In genomic region chr7:9391221-9391620, GRCh38 we compare ENCODE assay signal across 23 cellular contexts.
"Had no signal": no experiment of that assay in that cellular context is flagged by ENCODE, and none has a peak within 500 bp of the region (broad histone marks: within the 10 kb centered on the region; RNA-seq: fewer than 3 reads in every experiment).

No MANE protein-coding gene starts in this region.

- H3K4me3 Mint-ChIP-seq: activated CD8-positive, alpha-beta T cell treated with anti-CD3 and anti-CD28 coated beads for 36 hours; activated naive CD4-positive, alpha-beta T cell treated with anti-CD3 and anti-CD28 coated beads, Interleukin-2, amount 50 U/mL, for 24 hours; T-helper 1 cell treated with Interleukin-12 subunit alpha and Interleukin-12 subunit beta and Interleukin-4 antibody, amounts not matched to agents 30 μg/mL and 1 μg/mL, for 36 hours had no signal

- H3K36me3 Mint-ChIP-seq: activated naive CD4-positive, alpha-beta T cell treated with anti-CD3 and anti-CD28 coated beads, Interleukin-2, amount 50 U/mL, for 24 hours had no signal

- H3K27me3 Mint-ChIP-seq: activated CD8-positive, alpha-beta T cell treated with anti-CD3 and anti-CD28 coated beads for 36 hours; activated naive CD4-positive, alpha-beta T cell treated with anti-CD3 and anti-CD28 coated beads, Interleukin-2, amount 50 U/mL, for 24 hours had no signal

- H3K4me1 ChIP-seq: ascending aorta, breast epithelium had no signal

- ATAC-seq: activated CD4-positive, CD25-positive, alpha-beta regulatory T cell treated with anti-CD3 and anti-CD28 coated beads, Interleukin-2, amount 50 U/mL, for 24 hours; activated CD8-positive, alpha-beta T cell treated with anti-CD3 and anti-CD28 coated beads for 36 hours had no signal

- H3K4me1 Mint-ChIP-seq: activated naive CD4-positive, alpha-beta T cell treated with anti-CD3 and anti-CD28 coated beads, Interleukin-2, amount 50 U/mL, for 24 hours had no signal

- FAIRE-seq: RCC 7860 had no signal

- H3K27ac ChIP-seq: ascending aorta, breast epithelium had no signal

- H3K4me3 ChIP-seq: ascending aorta, breast epithelium had no signal

- H3K27ac Mint-ChIP-seq: activated CD8-positive, alpha-beta T cell treated with anti-CD3 and anti-CD28 coated beads for 36 hours; activated naive CD4-positive, alpha-beta T cell treated with anti-CD3 and anti-CD28 coated beads, Interleukin-2, amount 50 U/mL, for 24 hours; T-helper 1 cell treated with Interleukin-12 subunit alpha and Interleukin-12 subunit beta and Interleukin-4 antibody, amounts not matched to agents 30 μg/mL and 1 μg/mL, for 36 hours had no signal

- DNase-seq: activated CD4-positive, alpha-beta T cell treated with anti-CD3 and anti-CD28 coated beads for 4 hours; activated CD8-positive, alpha-beta memory T cell treated with anti-CD3 and anti-CD28 coated beads, Interleukin-2, amount 50 U/mL, for 4 hours; activated CD8-positive, alpha-beta T cell treated with anti-CD3 and anti-CD28 coated beads for 36 hours; activated T-cell treated with anti-CD3 and anti-CD28 coated beads, Interleukin-2, amount 50 U/mL, for 1 hour; amniotic stem cell; caudate nucleus; Karpas-422; MM.1S; NCI-H1105; NCI-H1436; NCI-H1694 treated with DMSO at 0.1 percent for 48 hours; NCI-H2029 treated with DMSO at 0.1 percent for 48 hours; NCI-H510A treated with DMSO at 0.1 percent for 48 hours; NCI-H69; NK-92 treated with Interleukin-12 subunit alpha and Interleukin-12 subunit beta, amount 100 ng/mL, for 24 hours; OCI-M1; SHP77 had no signal

- H3K27me3 ChIP-seq: ascending aorta, breast epithelium had no signal

- H3K36me3 ChIP-seq: ascending aorta, breast epithelium had no signal
